In the genomic region with DNA sequence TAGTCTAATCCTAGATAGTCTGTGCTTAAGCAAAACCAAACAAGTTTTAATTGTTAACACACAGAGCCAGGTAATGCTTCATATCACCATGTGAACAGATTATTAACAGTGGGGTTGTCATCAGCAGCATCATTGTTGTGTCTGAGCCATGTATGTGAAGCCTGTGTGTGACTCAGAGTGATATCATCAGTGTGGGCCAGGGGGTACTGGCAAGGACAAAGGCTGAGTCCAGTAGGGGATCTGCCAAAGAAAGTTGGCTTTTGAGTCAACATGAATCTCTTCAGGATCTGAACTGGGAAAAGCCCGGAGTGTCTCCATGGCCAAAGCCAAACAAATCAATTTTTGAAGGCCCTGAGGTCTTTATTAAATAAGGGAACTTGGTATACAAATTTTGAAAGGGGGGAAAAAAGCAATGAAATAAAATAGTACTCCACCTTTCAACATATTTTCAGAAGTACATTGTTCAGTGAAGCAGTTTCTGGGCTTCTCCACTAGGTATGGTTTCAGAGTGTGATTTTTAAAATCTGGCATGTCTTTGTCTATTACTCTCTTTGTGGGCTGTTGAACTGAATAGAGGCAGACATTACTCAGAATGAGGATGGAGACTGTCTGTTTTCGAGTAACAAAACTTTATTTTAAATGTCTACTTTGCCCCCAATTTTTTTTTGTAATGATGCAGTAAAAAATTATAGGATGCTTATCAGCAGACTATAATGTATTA, we compare ENCODE assay signal across 14 cellular contexts.
A peak's percentile ranks its signal among the peaks of the same experiment; 100 is the strongest.
DNase-seq lines count a peak whose midpoint lies in the region; ATAC-seq lines count a peak whose summit lies in the region.
"Had no signal": no experiment of that assay in that cellular context is flagged by ENCODE, and none has a peak within 500 bp of the region (broad histone marks: within the 10 kb centered on the region; RNA-seq: fewer than 3 reads in every experiment).

No MANE protein-coding gene starts in this region.

- CTCF ChIA-PET in CD8-positive, alpha-beta memory T cell (lab: Charles Lee) = no interaction called here

- no peaks in the 10 kb centered on the region for H3K9me3 ChIP-seq in CD8-positive, alpha-beta memory T cell (ENCODE audit: low read length)
- H3K9me3 ChIP-seq: HAP-1 had no signal

- no peak overlapping the region for H3K4me3 ChIP-seq in CD8-positive, alpha-beta memory T cell (ENCODE audit: low read length)
- H3K4me3 ChIP-seq: HAP-1 had no signal

- no peaks in the 10 kb centered on the region for H3K27me3 Mint-ChIP-seq in CD8-positive, alpha-beta memory T cell
- H3K27me3 Mint-ChIP-seq: activated CD8-positive, alpha-beta memory T cell treated with anti-CD3 and anti-CD28 coated beads, Interleukin-2, amount 10 ng/mL, durations not matched to agents 7 days and 5 days; activated naive CD8-positive, alpha-beta T cell treated with anti-CD3 and anti-CD28 coated beads, Interleukin-2, amount 10 ng/mL, durations not matched to agents 7 days and 5 days; progenitor cell of endocrine pancreas had no signal

- POLR2A ChIA-PET in CD8-positive, alpha-beta memory T cell (lab: Charles Lee) = no interaction called here

- H3K27ac ChIP-seq in CD8-positive, alpha-beta memory T cell (ENCODE audit: low read depth, low read length) = no peak overlapping the region

- H3K36me3 ChIP-seq in CD8-positive, alpha-beta memory T cell (ENCODE audit: insufficient read depth, low read length) = no peaks in the 10 kb centered on the region
- H3K36me3 ChIP-seq: HAP-1 had no signal

- no peaks in the 10 kb centered on the region for H3K4me1 Mint-ChIP-seq in CD8-positive, alpha-beta memory T cell
- H3K4me1 Mint-ChIP-seq: activated CD8-positive, alpha-beta memory T cell treated with anti-CD3 and anti-CD28 coated beads, Interleukin-2, amount 10 ng/mL, durations not matched to agents 7 days and 5 days; activated naive CD8-positive, alpha-beta T cell treated with anti-CD3 and anti-CD28 coated beads, Interleukin-2, amount 10 ng/mL, durations not matched to agents 7 days and 5 days had no signal

- DNase-seq in ELR (ENCODE audit: low read depth) = peak; percentile 79
- peak; percentile 94 for DNase-seq in RPMI7951 (ENCODE audit: low read depth)
- peak; percentile 44 for DNase-seq in pulmonary artery endothelial cell (ENCODE audit: low read depth, low spot score)
- no peak for DNase-seq in activated T-cell treated with anti-CD3 and anti-CD28 coated beads, Interleukin-2, amount 50 U/mL, for 1 hour
- DNase-seq in CD8-positive, alpha-beta memory T cell = no peak
- DNase-seq: activated CD8-positive, alpha-beta memory T cell treated with anti-CD3 and anti-CD28 coated beads, Interleukin-2, amount 10 ng/mL, durations not matched to agents 7 days and 5 days; activated naive CD8-positive, alpha-beta T cell treated with anti-CD3 and anti-CD28 coated beads, Interleukin-2, amount 10 ng/mL, durations not matched to agents 7 days and 5 days; COR-L47; NCI-H2029 had no signal

- no peaks in the 10 kb centered on the region for H3K36me3 Mint-ChIP-seq in CD8-positive, alpha-beta memory T cell
- H3K36me3 Mint-ChIP-seq: activated CD8-positive, alpha-beta memory T cell treated with anti-CD3 and anti-CD28 coated beads, Interleukin-2, amount 10 ng/mL, durations not matched to agents 7 days and 5 days; activated naive CD8-positive, alpha-beta T cell treated with anti-CD3 and anti-CD28 coated beads, Interleukin-2, amount 10 ng/mL, durations not matched to agents 7 days and 5 days had no signal

- H3K27ac Mint-ChIP-seq in CD8-positive, alpha-beta memory T cell = no peak overlapping the region
- H3K27ac Mint-ChIP-seq: activated CD8-positive, alpha-beta memory T cell treated with anti-CD3 and anti-CD28 coated beads, Interleukin-2, amount 10 ng/mL, durations not matched to agents 7 days and 5 days; activated naive CD8-positive, alpha-beta T cell treated with anti-CD3 and anti-CD28 coated beads, Interleukin-2, amount 10 ng/mL, durations not matched to agents 7 days and 5 days; progenitor cell of endocrine pancreas had no signal

- peaks cover 2 to 8% (median 7%) of the 10 kb centered on the region in 5 donors for H3K9me3 Mint-ChIP-seq in CD8-positive, alpha-beta memory T cell
- H3K9me3 Mint-ChIP-seq: activated naive CD8-positive, alpha-beta T cell treated with anti-CD3 and anti-CD28 coated beads, Interleukin-2, amount 10 ng/mL, durations not matched to agents 7 days and 5 days had no signal

- H3K27me3 ChIP-seq in CD8-positive, alpha-beta memory T cell (ENCODE audit: insufficient read depth, low read length, poor library complexity, severe bottlenecking) = no peaks in the 10 kb centered on the region

- no peaks in the 10 kb centered on the region for H3K4me1 ChIP-seq in CD8-positive, alpha-beta memory T cell (ENCODE audit: insufficient read depth, low read length)
- H3K4me1 ChIP-seq: HAP-1 had no signal

- no peak overlapping the region for H3K4me3 Mint-ChIP-seq in CD8-positive, alpha-beta memory T cell
- H3K4me3 Mint-ChIP-seq: activated CD8-positive, alpha-beta memory T cell treated with anti-CD3 and anti-CD28 coated beads, Interleukin-2, amount 10 ng/mL, durations not matched to agents 7 days and 5 days; activated naive CD8-positive, alpha-beta T cell treated with anti-CD3 and anti-CD28 coated beads, Interleukin-2, amount 10 ng/mL, durations not matched to agents 7 days and 5 days had no signal

- ATAC-seq in esophagus mucosa = peak; percentile 71
- ATAC-seq in GM18519 (IDR thresholded peaks at IDR 0.05; ENCODE audit: low FRiP score, unreplicated experiment) = no peak
- no peak for ATAC-seq in HG02678 (IDR thresholded peaks at IDR 0.05; ENCODE audit: unreplicated experiment)
- ATAC-seq: activated CD8-positive, alpha-beta memory T cell treated with anti-CD3 and anti-CD28 coated beads, Interleukin-2, amount 10 ng/mL, durations not matched to agents 7 days and 5 days had no signal

Comparison
In these comparisons a context has a peak if more than half of its experiments do, and no peak if none do; other contexts are left out.
1. DNase-seq: peak in ELR (single experiment), RPMI7951 (single experiment) and pulmonary artery endothelial cell (single experiment); none in activated T-cell treated with anti-CD3 and anti-CD28 coated beads, Interleukin-2, amount 50 U/mL, for 1 hour (single experiment) and CD8-positive, alpha-beta memory T cell (0 of 5).